Comparison of ENCODE assay signal across 2 cellular contexts in the genomic region with DNA sequence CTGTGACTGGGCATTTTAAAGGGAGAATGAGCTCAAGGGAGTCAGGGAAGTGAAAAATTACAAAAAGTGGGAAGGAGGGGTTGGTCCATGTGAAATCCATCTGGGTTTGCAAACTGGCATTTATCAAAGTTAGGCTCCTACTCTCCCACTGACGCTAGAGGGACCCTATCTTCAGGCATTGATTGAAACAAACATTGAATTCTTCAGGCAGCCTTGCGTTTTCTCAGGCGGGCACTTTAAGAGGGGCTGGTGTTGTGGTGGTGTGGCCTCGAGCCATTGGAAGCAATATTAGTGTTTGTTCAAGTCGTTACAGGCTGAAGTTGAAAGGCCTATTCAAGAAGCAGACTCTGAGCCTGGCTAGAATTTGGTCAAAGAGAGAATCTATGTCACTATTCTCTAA.
TF ChIP-seq lines count a peak whose summit lies in the region.

No MANE protein-coding gene starts in this region.

TF ChIP-seq in K562, 482 proteins besides CTCF, POLR2A, EP300 and RAD21:
- TF ChIP-seq SIN3A (IDR thresholded peaks at IDR 0.05; ENCODE audit: borderline replicate concordance in 2 of 2, control insufficient read depth in 1 of 2, low read depth in 2 of 2, low read length in 2 of 2) (no peak), SNIP1 (IDR thresholded peaks at IDR 0.05; ENCODE audit: low read depth) (no peak), SRSF9 (IDR thresholded peaks at IDR 0.05; ENCODE audit: borderline replicate concordance, low read depth, low read length) (no peak), YY1 (IDR thresholded peaks at IDR 0.05; ENCODE audit: borderline replicate concordance in 1 of 3, control insufficient read depth in 1 of 3, extremely low read depth in 1 of 3, insufficient read depth in 3 of 3, insufficient read length in 1 of 3, insufficient replicate concordance in 2 of 3, low read depth in 1 of 3, low read length in 2 of 3) (no peak)
- TF ChIP-seq, protein P1, sequence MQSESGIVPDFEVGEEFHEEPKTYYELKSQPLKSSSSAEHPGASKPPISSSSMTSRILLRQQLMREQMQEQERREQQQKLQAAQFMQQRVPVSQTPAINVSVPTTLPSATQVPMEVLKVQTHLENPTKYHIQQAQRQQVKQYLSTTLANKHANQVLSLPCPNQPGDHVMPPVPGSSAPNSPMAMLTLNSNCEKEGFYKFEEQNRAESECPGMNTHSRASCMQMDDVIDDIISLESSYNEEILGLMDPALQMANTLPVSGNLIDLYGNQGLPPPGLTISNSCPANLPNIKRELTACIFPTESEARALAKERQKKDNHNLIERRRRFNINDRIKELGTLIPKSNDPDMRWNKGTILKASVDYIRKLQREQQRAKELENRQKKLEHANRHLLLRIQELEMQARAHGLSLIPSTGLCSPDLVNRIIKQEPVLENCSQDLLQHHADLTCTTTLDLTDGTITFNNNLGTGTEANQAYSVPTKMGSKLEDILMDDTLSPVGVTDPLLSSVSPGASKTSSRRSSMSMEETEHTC (IDR thresholded peaks at IDR 0.05): no peak
TF ChIP-seq in K562: peak in this region for 0.

TF ChIP-seq in GM12891, 5 proteins besides CTCF, POLR2A, EP300 and RAD21:
- TF ChIP-seq POU2F2 (IDR thresholded peaks at IDR 0.05; ENCODE audit: low read depth, low read length) (no peak), POLR2AphosphoS5 (IDR thresholded peaks at IDR 0.05; ENCODE audit: low read depth, low read length) (no peak), TAF1 (IDR thresholded peaks at IDR 0.05; ENCODE audit: low read depth, low read length) (no peak), SPI1 (IDR thresholded peaks at IDR 0.05; ENCODE audit: low read depth, low read length) (no peak), PAX5 (IDR thresholded peaks at IDR 0.05; ENCODE audit: insufficient read depth, low read length, severe bottlenecking) (no peak)
